15 cellular contexts compared by ENCODE assay signal in genomic region chr10:97709746-97710078, GRCh38. TPM values are rescaled to one million over a fixed set of nuclear protein-coding genes. Genes with fewer than 3 reads are reported as not detected.
A peak's percentile ranks its signal among the peaks of the same experiment; 100 is the strongest.
DNase-seq lines count a peak whose midpoint lies in the region; ATAC-seq and TF ChIP-seq lines count a peak whose summit lies in the region.
"Had no signal": no experiment of that assay in that cellular context is flagged by ENCODE, and none has a peak within 500 bp of the region (broad histone marks: within the 10 kb centered on the region; RNA-seq: fewer than 3 reads in every experiment).

No MANE protein-coding gene starts in this region.

- no peaks in the 10 kb centered on the region for H3K9me3 ChIP-seq in DOHH2 (ENCODE audit: control insufficient read depth, insufficient read depth, low read length)
- no peaks in the 10 kb centered on the region for H3K9me3 ChIP-seq in OCI-LY7 (ENCODE audit: low read length)
- H3K9me3 ChIP-seq in lower lobe of right lung = no peaks in the 10 kb centered on the region
- no peaks in the 10 kb centered on the region for H3K9me3 ChIP-seq in tibial artery
- H3K9me3 ChIP-seq: Caco-2, heart right ventricle had no signal

- H3K4me2 ChIP-seq in DOHH2 (ENCODE audit: low read length) (no peak overlapping the region), OCI-LY7 (ENCODE audit: low read length) (no peak overlapping the region)

- H3K9me2 ChIP-seq in DOHH2 (replicated peaks; ENCODE audit: control insufficient read depth, low read length) (no peaks in the 10 kb centered on the region), OCI-LY7 (ENCODE audit: insufficient read depth, low read length) (no peaks in the 10 kb centered on the region)

- H3K4me1 ChIP-seq in DOHH2 (ENCODE audit: control insufficient read depth, low read length) (peaks cover 8% of the 10 kb centered on the region), OCI-LY7 (ENCODE audit: insufficient read depth, low read length, poor library complexity, severe bottlenecking) (no peaks in the 10 kb centered on the region), lower lobe of right lung (peaks cover 16% of the 10 kb centered on the region), tibial artery (peaks cover 4 to 68% (median 47%) of the 10 kb centered on the region in 4 donors)

- DNase-seq in OCI-LY7 (ENCODE audit: low spot score) = no peak
- no peak for DNase-seq in lower lobe of right lung
- DNase-seq in tibial artery = no peak
- no peak for DNase-seq in SW 1271 (lab: John Stamatoyannopoulos, UW)
- DNase-seq in occipital lobe (lab: John Stamatoyannopoulos, UW) = no peak
- DNase-seq: activated T-cell treated with anti-CD3 and anti-CD28 coated beads for 4 hours, naive B cell, NCI-H2107, NCI-H524 treated with DMSO at 0.1 percent for 48 hours, SHP77 treated with DMSO at 0.1 percent for 48 hours had no signal

- H3K79me2 ChIP-seq in DOHH2 (ENCODE audit: control insufficient read depth, low read length) (no peaks in the 10 kb centered on the region), OCI-LY7 (ENCODE audit: insufficient read depth, low read depth, low read length) (no peaks in the 10 kb centered on the region)

- H4K20me1 ChIP-seq in DOHH2 (ENCODE audit: control insufficient read depth, insufficient read depth, low read depth, low read length) (no peaks in the 10 kb centered on the region), OCI-LY7 (ENCODE audit: insufficient read depth, low read length) (no peaks in the 10 kb centered on the region)

- H3K27ac ChIP-seq in DOHH2 (ENCODE audit: low read depth, low read length) = no peak overlapping the region
- no peak overlapping the region for H3K27ac ChIP-seq in OCI-LY7 (ENCODE audit: low read depth, low read length, poor library complexity, severe bottlenecking)
- no peak overlapping the region for H3K27ac ChIP-seq in lower lobe of right lung
- peak overlapping the region; percentile 58 to 99 for H3K27ac ChIP-seq in tibial artery

- no peak overlapping the region for H2AFZ ChIP-seq in OCI-LY7 (ENCODE audit: low read length)

- no peak for ATAC-seq in lower lobe of right lung
- no peak for ATAC-seq in HG02588 (IDR thresholded peaks at IDR 0.05; ENCODE audit: unreplicated experiment)

- H3K4me3 ChIP-seq in DOHH2 (ENCODE audit: low read length) = no peak overlapping the region
- H3K4me3 ChIP-seq in OCI-LY7 (ENCODE audit: low read depth, low read length, poor library complexity, severe bottlenecking) = no peak overlapping the region
- no peak overlapping the region for H3K4me3 ChIP-seq in lower lobe of right lung
- H3K4me3 ChIP-seq in tibial artery = no peak overlapping the region
- H3K4me3 ChIP-seq: heart right ventricle, lung had no signal

- POLR2A ChIA-PET in OCI-LY7 (lab: Charles Lee) = no interaction called here

- H3K27me3 ChIP-seq in DOHH2 (ENCODE audit: control insufficient read depth, low read length) = peaks cover 11% of the 10 kb centered on the region
- H3K27me3 ChIP-seq in lower lobe of right lung (ENCODE audit: low read depth) = no peaks in the 10 kb centered on the region
- no peaks in the 10 kb centered on the region for H3K27me3 ChIP-seq in tibial artery
- H3K27me3 ChIP-seq: heart right ventricle had no signal

- H3K36me3 ChIP-seq in DOHH2 (ENCODE audit: control insufficient read depth, low read length) = no peaks in the 10 kb centered on the region
- no peaks in the 10 kb centered on the region for H3K36me3 ChIP-seq in OCI-LY7 (ENCODE audit: insufficient read depth, low read length)
- H3K36me3 ChIP-seq in lower lobe of right lung = no peaks in the 10 kb centered on the region
- H3K36me3 ChIP-seq in tibial artery = no peaks in the 10 kb centered on the region
- H3K36me3 ChIP-seq: heart right ventricle had no signal

- BruUV-seq in OCI-LY7 (replicated peaks; lab: Mats Ljungman, UMichigan) = no TSS peak

- TF ChIP-seq CTCF in DOHH2 (IDR thresholded peaks at IDR 0.05; ENCODE audit: low read depth, low read length, poor library complexity, severe bottlenecking) (peak; percentile 26), OCI-LY7 (conservative IDR thresholded peaks at IDR 0.05; ENCODE audit: low read length) (peak; percentile 64), lower lobe of right lung (IDR thresholded peaks at IDR 0.05) (peak; percentile 4), tibial artery (IDR thresholded peaks at IDR 0.05) (no peak)

- CTCF ChIA-PET in OCI-LY7 (lab: Charles Lee; ENCODE audit: unreplicated experiment) = no interaction called here

- intact Hi-C loops in OCI-LY7 (cut with micrococcal nuclease; ENCODE audit: unreplicated experiment) (loop anchor here (1.0 kb wide), 1 partner anchor 22 kb away; no protein-coding TSS in a partner anchor), lower lobe of right lung (cut with DNase I) (no loop called here), tibial artery (cut with DNase I; ENCODE audit: low total_unique reads) (no loop called here)

- H3F3A ChIP-seq in DOHH2 (ENCODE audit: control insufficient read depth, insufficient read depth) = no peaks in the 10 kb centered on the region

RNA-seq across cellular contexts. Expression of gene MARVELD1, which starts 3.8 kb away (rescaled TPM):
- not detected in 2 replicates for total RNA-seq in OCI-LY7 (2014; rRNA removed; shearing (Covaris generic))
- 0.13 TPM in 1 of 2 replicates, not detected in the other for total RNA-seq in OCI-LY7 (2022)
- 36.5 TPM for total RNA-seq in lower lobe of right lung
- 3.4 TPM for total RNA-seq in occipital lobe

RNA-seq across cellular contexts. Expression of gene AVPI1, which starts 22.7 kb away (rescaled TPM):
- total RNA-seq in OCI-LY7 (2014; rRNA removed; shearing (Covaris generic)) = 2.8 and 4.6 TPM in 2 replicates
- total RNA-seq in OCI-LY7 (2022) = 2.1 and 3.2 TPM in 2 replicates
- total RNA-seq in lower lobe of right lung = 22.6 TPM
- 1.1 TPM for total RNA-seq in occipital lobe

RNA-seq across cellular contexts. Expression of gene ZFYVE27, which starts 27.2 kb away (rescaled TPM):
- 24.0 and 25.5 TPM in 2 replicates for total RNA-seq in OCI-LY7 (2014; rRNA removed; shearing (Covaris generic))
- total RNA-seq in OCI-LY7 (2022) = 31.8 and 33.0 TPM in 2 replicates
- total RNA-seq in lower lobe of right lung = 28.3 TPM
- total RNA-seq in occipital lobe = 49.0 TPM

Comparison
In these comparisons a context has a peak if more than half of its experiments do, and no peak if none do; other contexts are left out.
1. H3K27ac ChIP-seq: peak in tibial artery (2 of 2); none in DOHH2 (single experiment), OCI-LY7 (single experiment) and lower lobe of right lung (single experiment).
2. CTCF ChIP-seq: peak in DOHH2 (single experiment), OCI-LY7 (single experiment) and lower lobe of right lung (single experiment); none in tibial artery (0 of 2).